1 cellular context compared by ENCODE assay signal in genomic region chr12:48681738-48682532, GRCh38.
TF ChIP-seq lines count a peak whose summit lies in the region.

A gene with protein sequence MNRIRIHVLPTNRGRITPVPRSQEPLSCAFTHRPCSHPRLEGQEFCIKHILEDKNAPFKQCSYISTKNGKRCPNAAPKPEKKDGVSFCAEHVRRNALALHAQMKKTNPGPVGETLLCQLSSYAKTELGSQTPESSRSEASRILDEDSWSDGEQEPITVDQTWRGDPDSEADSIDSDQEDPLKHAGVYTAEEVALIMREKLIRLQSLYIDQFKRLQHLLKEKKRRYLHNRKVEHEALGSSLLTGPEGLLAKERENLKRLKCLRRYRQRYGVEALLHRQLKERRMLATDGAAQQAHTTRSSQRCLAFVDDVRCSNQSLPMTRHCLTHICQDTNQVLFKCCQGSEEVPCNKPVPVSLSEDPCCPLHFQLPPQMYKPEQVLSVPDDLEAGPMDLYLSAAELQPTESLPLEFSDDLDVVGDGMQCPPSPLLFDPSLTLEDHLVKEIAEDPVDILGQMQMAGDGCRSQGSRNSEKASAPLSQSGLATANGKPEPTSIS (minus strand): TSS chr12:48682238. CDS start chr12:48681632, 606 bp downstream.

TF ChIP-seq in GM12878, 131 proteins besides CTCF, POLR2A, EP300 and RAD21 (continued from another document):
- no peak for TF ChIP-seq ZBTB11 (CRISPR knock-in tag; IDR thresholded peaks at IDR 0.05)
